8 cellular contexts compared by ENCODE assay signal in the genomic region with DNA sequence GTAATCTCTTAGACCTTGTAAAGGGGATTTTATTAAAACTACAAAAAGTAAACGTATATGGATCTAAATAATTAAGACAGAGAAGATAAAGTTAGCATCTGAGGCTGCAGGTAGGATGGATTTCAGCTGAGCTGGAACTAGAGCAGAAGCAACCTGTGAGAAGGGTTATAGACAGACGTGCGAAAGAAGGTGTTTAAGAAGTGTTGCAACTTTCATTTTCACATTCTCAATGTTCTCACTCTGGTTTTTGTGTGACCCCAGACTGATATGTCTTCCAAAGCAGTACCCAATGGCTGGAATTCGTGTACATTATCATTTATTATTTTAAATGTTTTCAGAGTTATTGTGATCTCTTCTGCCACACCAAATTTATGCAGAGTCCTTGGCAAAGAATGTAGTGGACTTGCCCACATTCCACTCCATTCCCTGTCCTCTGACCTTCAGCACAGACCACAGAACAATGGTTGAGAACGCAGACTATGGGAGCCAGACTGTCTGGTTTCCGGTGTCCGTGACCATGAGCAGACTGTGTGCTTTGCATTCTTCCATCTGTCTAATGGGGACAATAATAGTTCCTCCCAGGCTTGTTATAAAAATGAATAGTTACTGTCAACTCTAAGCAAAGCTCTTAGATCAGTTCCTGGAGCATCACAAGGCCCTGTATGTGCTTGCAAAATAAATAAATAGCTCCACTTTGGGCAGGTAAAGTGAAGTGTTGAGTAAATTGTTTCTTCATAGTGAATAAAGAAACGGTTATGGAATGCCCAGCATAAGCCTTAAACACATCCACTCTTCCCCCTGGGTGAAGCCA.
DNase-seq lines count a peak whose midpoint lies in the region; ATAC-seq lines count a peak whose summit lies in the region.

No MANE protein-coding gene starts in this region.

- ATAC-seq in GM19463 (IDR thresholded peaks at IDR 0.05; ENCODE audit: unreplicated experiment), result peak; percentile 64
- ATAC-seq in HG03342 (IDR thresholded peaks at IDR 0.05; ENCODE audit: unreplicated experiment), result peak; percentile 45

- peak overlapping the region; percentile 34; the same call in 1 of the 2 replicates for H3K4me3 ChIP-seq in GM08714 (ENCODE audit: low read length)

- DNase-seq in astrocyte of the hippocampus (ENCODE audit: low read depth, low spot score) (peak; percentile 29), hippocampal formation (lab: John Stamatoyannopoulos, UW) (no peak), NCI-H1417 (lab: John Stamatoyannopoulos, UW) (no peak), NCI-H2196 (lab: John Stamatoyannopoulos, UW; ENCODE audit: unreplicated experiment) (no peak)
- no peak for DNase-seq in NK-92 treated with Interleukin-12 subunit alpha and Interleukin-12 subunit beta, amount 100 ng/mL, for 24 hours (lab: John Stamatoyannopoulos, UW)
